In the genomic region with DNA sequence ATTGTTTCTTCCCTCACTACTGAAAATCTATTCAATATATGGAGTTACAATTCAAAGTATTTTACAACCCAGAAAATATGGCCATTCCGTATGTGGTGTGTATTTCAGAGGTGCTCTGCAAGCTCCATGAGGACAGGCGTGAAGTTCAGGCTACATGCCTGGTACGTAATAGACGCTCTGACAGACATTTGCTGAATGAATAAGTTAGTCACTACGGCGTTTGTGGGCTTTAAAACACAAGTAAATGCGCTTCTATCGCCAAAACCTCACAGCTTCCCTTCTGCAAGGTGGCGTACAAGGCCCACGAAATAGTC, we compare ENCODE assay signal across 8 cellular contexts. TPM values are rescaled to one million over a fixed set of nuclear protein-coding genes. Genes with fewer than 3 reads are reported as not detected.
DNase-seq lines count a peak whose midpoint lies in the region; ATAC-seq, FAIRE-seq and TF ChIP-seq lines count a peak whose summit lies in the region.

No MANE protein-coding gene starts in this region.

- no peaks in the 10 kb centered on the region for H3K27me3 ChIP-seq in keratinocyte (ENCODE audit: control insufficient read depth, extremely low read depth, insufficient read depth, low read length)

- H3K4me3 ChIP-seq in keratinocyte (ENCODE audit: control insufficient read depth in 2 of 3, extremely low read depth in 1 of 3, insufficient read depth in 2 of 3, low read depth in 1 of 3, low read length in 3 of 3): peak overlapping the region; percentile 67 to 93 (median 88)

- H3K4me1 Mint-ChIP-seq in activated naive CD8-positive, alpha-beta T cell treated with anti-CD3 and anti-CD28 coated beads, Interleukin-2, amount 10 ng/mL, durations not matched to agents 7 days and 5 days: peaks cover 44% of the 10 kb centered on the region

- peaks cover 43% of the 10 kb centered on the region for H3K79me2 ChIP-seq in keratinocyte (ENCODE audit: control insufficient read depth, insufficient read depth, low read length)

- peaks cover 25% of the 10 kb centered on the region for H3K4me1 ChIP-seq in keratinocyte (ENCODE audit: control insufficient read depth, extremely low read depth, insufficient read depth, low read length)

- H3K9me3 ChIP-seq in keratinocyte (ENCODE audit: control insufficient read depth, low read depth, low read length): no peaks in the 10 kb centered on the region

- H3K27me3 Mint-ChIP-seq in activated naive CD8-positive, alpha-beta T cell treated with anti-CD3 and anti-CD28 coated beads, Interleukin-2, amount 10 ng/mL, durations not matched to agents 7 days and 5 days: no peaks in the 10 kb centered on the region

- no peak for ATAC-seq in activated naive CD8-positive, alpha-beta T cell treated with anti-CD3 and anti-CD28 coated beads, Interleukin-2, amount 10 ng/mL, durations not matched to agents 7 days and 5 days (ENCODE audit: low read depth)
- no peak for ATAC-seq in GM21717 (IDR thresholded peaks at IDR 0.05; ENCODE audit: unreplicated experiment)

- POLR2A ChIA-PET in activated naive CD8-positive, alpha-beta T cell treated with anti-CD3 and anti-CD28 coated beads, Interleukin-2, amount 10 ng/mL, durations not matched to agents 7 days and 5 days (lab: Charles Lee): interaction anchor here (0.6 to 4.6 kb wide), 14 partner anchors 9 to 456 kb away, joined by 3 to 37 read pairs (median 4); partner anchors contain the start of gene SSR3

- no peaks in the 10 kb centered on the region for H3K9me1 ChIP-seq in keratinocyte (ENCODE audit: control insufficient read depth, extremely low read depth, insufficient read depth, low read length)

- peaks cover 6 to 13% of the 10 kb centered on the region in 2 experiments for H3K36me3 ChIP-seq in keratinocyte (ENCODE audit: control insufficient read depth in 2 of 2, extremely low read depth in 1 of 2, insufficient read depth in 2 of 2, low read length in 2 of 2)

- H2AFZ ChIP-seq in keratinocyte (ENCODE audit: control insufficient read depth, low read length): peak overlapping the region; percentile 99

- FAIRE-seq in keratinocyte (lab: Jason Lieb, UNC): peak; percentile 23

- dilution Hi-C loops in keratinocyte (cut with MboI; ENCODE audit: extremely low pct_ligation_motif_present, low sequenced_read_pairs): no loop called here

- peak overlapping the region; percentile 85 for H3K27ac ChIP-seq in keratinocyte (ENCODE audit: control insufficient read depth, insufficient read depth, low read length)
- H3K27ac ChIP-seq in substantia nigra (ENCODE audit: low read depth, low read length, poor library complexity, severe bottlenecking): peak overlapping the region; percentile 89

- TF ChIP-seq CTCF in keratinocyte (optimal IDR thresholded peaks at IDR 0.05 in 1 of 3, IDR thresholded peaks at IDR 0.05 in 1 of 3, conservative IDR thresholded peaks at IDR 0.05 in 1 of 3; ENCODE audit: extremely low read depth in 1 of 3, insufficient read depth in 2 of 3, low read length in 3 of 3): no peak

- H3K4me2 ChIP-seq in keratinocyte (ENCODE audit: control insufficient read depth, extremely low read depth, insufficient read depth, low read depth, low read length): peak overlapping the region; percentile 87

- H3K9ac ChIP-seq in keratinocyte (ENCODE audit: control insufficient read depth, extremely low read depth, insufficient read depth, low read length): peak overlapping the region; percentile 86

- peak overlapping the region; percentile 92 for H3K4me3 Mint-ChIP-seq in activated naive CD8-positive, alpha-beta T cell treated with anti-CD3 and anti-CD28 coated beads, Interleukin-2, amount 10 ng/mL, durations not matched to agents 7 days and 5 days

- H4K20me1 ChIP-seq in keratinocyte (ENCODE audit: control insufficient read depth, extremely low read depth, insufficient read depth, low read length): peaks cover 11% of the 10 kb centered on the region

- H3K36me3 Mint-ChIP-seq in activated naive CD8-positive, alpha-beta T cell treated with anti-CD3 and anti-CD28 coated beads, Interleukin-2, amount 10 ng/mL, durations not matched to agents 7 days and 5 days: peaks cover 17% of the 10 kb centered on the region

- DNase-seq in NCI-H1694 treated with DMSO at 0.1 percent for 48 hours (lab: John Stamatoyannopoulos, UW): peak; percentile 45
- no peak for DNase-seq in NCI-H1694 (lab: John Stamatoyannopoulos, UW)
- DNase-seq in activated naive CD8-positive, alpha-beta T cell treated with anti-CD3 and anti-CD28 coated beads, Interleukin-2, amount 10 ng/mL, durations not matched to agents 7 days and 5 days: no peak
- DNase-seq in keratinocyte (ENCODE audit: low read depth, low spot score): no peak
- no peak for DNase-seq in substantia nigra (lab: John Stamatoyannopoulos, UW)
- DNase-seq in MV-4-11 (lab: John Stamatoyannopoulos, UW): no peak
- no peak for DNase-seq in glomerular visceral epithelial cell (ENCODE audit: extremely low spot score)

- H3K9me3 Mint-ChIP-seq in activated naive CD8-positive, alpha-beta T cell treated with anti-CD3 and anti-CD28 coated beads, Interleukin-2, amount 10 ng/mL, durations not matched to agents 7 days and 5 days: no peaks in the 10 kb centered on the region

- H3K27ac Mint-ChIP-seq in activated naive CD8-positive, alpha-beta T cell treated with anti-CD3 and anti-CD28 coated beads, Interleukin-2, amount 10 ng/mL, durations not matched to agents 7 days and 5 days: peak overlapping the region; percentile 96

RNA-seq across cellular contexts. Expression of gene TIPARP, which starts 0.7 kb away (rescaled TPM):
- total RNA-seq in activated naive CD8-positive, alpha-beta T cell treated with anti-CD3 and anti-CD28 coated beads, Interleukin-2, amount 10 ng/mL, durations not matched to agents 7 days and 5 days: 10 to 100 TPM; 50.9 to 59.9 TPM
- 41.5 to 62.0 TPM (median 44.6 TPM) in 3 replicates for polyA plus RNA-seq in keratinocyte
- polyA plus RNA-seq in keratinocyte (2011; ENCODE audit: low read depth): 22.3 TPM
- 24.6 and 53.9 TPM in 2 replicates for polyA plus RNA-seq in keratinocyte (2011; cell fraction: cytosol; rRNA removed)
- 42.8 and 54.5 TPM in 2 replicates for polyA plus RNA-seq in keratinocyte (2011; cell fraction: nucleus; rRNA removed)
- polyA plus RNA-seq in keratinocyte (2012; ENCODE audit: low replicate concordance): 42.8 and 45.7 TPM in 2 replicates
- 45.3 to 110 TPM (median 47.2 TPM) in 3 replicates for polyA minus RNA-seq in keratinocyte
- 21.5 TPM for polyA minus RNA-seq in keratinocyte (2011; cell fraction: cytosol; rRNA and poly(A)+ RNA removed)
- polyA minus RNA-seq in keratinocyte (2011; cell fraction: nucleus; rRNA and poly(A)+ RNA removed): 50.3 and 114 TPM in 2 replicates
